In the genomic region with DNA sequence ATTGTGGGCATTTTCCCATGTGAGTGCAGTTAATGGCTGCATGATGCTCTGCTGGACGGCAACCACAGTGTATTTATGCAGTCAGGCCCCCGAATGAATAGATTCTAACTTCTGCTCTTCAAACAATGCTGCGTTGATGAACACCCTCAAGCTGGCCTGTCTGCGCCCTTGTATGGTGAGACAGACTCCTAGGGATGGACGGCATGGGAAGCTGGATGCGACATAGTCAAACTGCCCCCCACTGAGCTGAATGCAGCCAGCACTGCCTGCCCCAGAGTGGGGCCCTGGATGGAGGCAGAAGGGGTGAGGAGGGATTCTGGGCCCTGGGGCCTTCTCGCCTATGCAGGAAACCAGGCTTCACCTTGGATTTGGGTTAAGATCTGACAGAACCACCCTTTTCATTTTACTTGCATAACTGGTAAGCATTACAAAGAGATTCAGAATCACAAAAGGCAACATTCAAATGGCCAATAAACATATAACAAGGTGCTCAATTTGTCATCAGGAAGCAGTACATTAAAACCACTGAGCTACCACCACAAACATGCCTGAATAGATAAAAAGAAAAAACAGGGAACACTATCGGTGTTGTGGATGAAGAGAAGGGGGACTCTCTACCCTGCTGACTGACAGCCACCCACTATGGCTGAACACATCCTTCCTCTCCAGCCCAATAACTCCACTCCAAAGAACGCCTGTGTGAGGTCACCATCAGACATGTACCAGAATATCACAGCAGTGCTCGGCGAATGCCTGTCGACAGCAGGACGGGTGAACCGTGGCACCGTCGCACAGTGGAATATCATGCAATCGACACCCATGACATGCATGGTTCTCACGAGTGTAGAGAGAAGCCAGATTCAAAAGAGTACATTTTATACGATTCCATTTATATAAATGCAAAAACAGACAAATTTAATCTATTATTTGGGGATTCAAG, we compare ENCODE assay signal across 11 cellular contexts.
DNase-seq lines count a peak whose midpoint lies in the region; ATAC-seq lines count a peak whose summit lies in the region.
"Had no signal": no experiment of that assay in that cellular context is flagged by ENCODE, and none has a peak within 500 bp of the region (broad histone marks: within the 10 kb centered on the region; RNA-seq: fewer than 3 reads in every experiment).

No MANE protein-coding gene starts in this region.

- in situ Hi-C loops in SK-MEL-5 (cut with HindIII; ENCODE audit: low pct_unique_long_range_greater_than_20kb, low sequenced_read_pairs): no loop called here

- peak overlapping the region; percentile 28 to 65 for H3K27ac Mint-ChIP-seq in activated naive CD4-positive, alpha-beta T cell treated with anti-CD3 and anti-CD28 coated beads, Interleukin-2, amount 50 U/mL, for 72 hours
- no peak overlapping the region for H3K27ac Mint-ChIP-seq in activated naive CD4-positive, alpha-beta T cell treated with anti-CD3 and anti-CD28 coated beads for 36 hours

- no peak for DNase-seq in activated naive CD4-positive, alpha-beta T cell treated with anti-CD3 and anti-CD28 coated beads, Interleukin-2, amount 50 U/mL, for 72 hours (ENCODE audit: low spot score in 2 of 2)
- no peak for DNase-seq in activated naive CD4-positive, alpha-beta T cell treated with anti-CD3 and anti-CD28 coated beads for 36 hours
- DNase-seq in SK-MEL-5 (ENCODE audit: low read depth, low spot score) (peak; percentile 98), head of caudate nucleus (peak in 28 of 42 donors; percentile 26 to 78 (median 50)), retina (peak; percentile 54), HK-2 (ENCODE audit: unreplicated experiment) (no peak), NCI-H1930 (lab: John Stamatoyannopoulos, UW) (no peak)
- no peak for DNase-seq in stimulated activated CD4-positive, alpha-beta T cell treated with anti-CD3 and anti-CD28 coated beads, Interleukin-4, amount 100 ng/mL, for 24 hours
- DNase-seq: activated gamma-delta T cell, EL, NCI-H2029 had no signal

- peaks cover 5 to 34% of the 10 kb centered on the region in 2 donors for H3K36me3 Mint-ChIP-seq in activated naive CD4-positive, alpha-beta T cell treated with anti-CD3 and anti-CD28 coated beads, Interleukin-2, amount 50 U/mL, for 72 hours
- peaks cover 3% of the 10 kb centered on the region for H3K36me3 Mint-ChIP-seq in activated naive CD4-positive, alpha-beta T cell treated with anti-CD3 and anti-CD28 coated beads for 36 hours (ENCODE audit: low read depth)

- intact Hi-C loops in activated naive CD4-positive, alpha-beta T cell treated with anti-CD3 and anti-CD28 coated beads for 36 hours (cut with micrococcal nuclease): no loop called here
- intact Hi-C loops in head of caudate nucleus (cut with DNase I): no loop called here

- no peaks in the 10 kb centered on the region for H3K27me3 Mint-ChIP-seq in activated naive CD4-positive, alpha-beta T cell treated with anti-CD3 and anti-CD28 coated beads for 36 hours (ENCODE audit: low read depth)

- H3K9me3 Mint-ChIP-seq in activated naive CD4-positive, alpha-beta T cell treated with anti-CD3 and anti-CD28 coated beads, Interleukin-2, amount 50 U/mL, for 72 hours: no peaks in the 10 kb centered on the region
- H3K9me3 Mint-ChIP-seq in activated naive CD4-positive, alpha-beta T cell treated with anti-CD3 and anti-CD28 coated beads for 36 hours: no peaks in the 10 kb centered on the region

- CTCF ChIA-PET in activated naive CD4-positive, alpha-beta T cell treated with anti-CD3 and anti-CD28 coated beads for 36 hours (lab: Charles Lee): interaction anchor here (0.7 kb wide), 1 partner anchor 67 kb away, joined by 3 read pairs; no protein-coding TSS in a partner anchor

- no peak overlapping the region for H3K4me3 Mint-ChIP-seq in activated naive CD4-positive, alpha-beta T cell treated with anti-CD3 and anti-CD28 coated beads for 36 hours

- ATAC-seq in activated naive CD4-positive, alpha-beta T cell treated with anti-CD3 and anti-CD28 coated beads, Interleukin-2, amount 50 U/mL, for 72 hours: no peak

- H3K4me1 Mint-ChIP-seq in activated naive CD4-positive, alpha-beta T cell treated with anti-CD3 and anti-CD28 coated beads for 36 hours (ENCODE audit: low read depth): peaks cover 67% of the 10 kb centered on the region

Comparison
In these comparisons a context has a peak if more than half of its experiments do, and no peak if none do; other contexts are left out.
1. DNase-seq: peak in SK-MEL-5 (single experiment), head of caudate nucleus (28 of 42) and retina (single experiment); none in activated naive CD4-positive, alpha-beta T cell treated with anti-CD3 and anti-CD28 coated beads, Interleukin-2, amount 50 U/mL, for 72 hours (0 of 2), activated naive CD4-positive, alpha-beta T cell treated with anti-CD3 and anti-CD28 coated beads for 36 hours (single experiment), HK-2 (single experiment), stimulated activated CD4-positive, alpha-beta T cell treated with anti-CD3 and anti-CD28 coated beads, Interleukin-4, amount 100 ng/mL, for 24 hours (single experiment) and NCI-H1930 (0 of 2).